In genomic region chr16:54285414-54286066, GRCh38 we compare ENCODE assay signal across 8 cellular contexts. TPM values are rescaled to one million over a fixed set of nuclear protein-coding genes. Genes with fewer than 3 reads are reported as not detected.
DNase-seq lines count a peak whose midpoint lies in the region; ATAC-seq and TF ChIP-seq lines count a peak whose summit lies in the region.

No MANE protein-coding gene starts in this region.

- peaks cover 74% of the 10 kb centered on the region for H3K79me2 ChIP-seq in Loucy (ENCODE audit: insufficient read depth, low read length)

- H3K4me3 ChIP-seq in Caco-2 (ENCODE audit: low read depth, low read length), result peak overlapping the region; percentile 83
- H3K4me3 ChIP-seq in Loucy (ENCODE audit: low read length, poor library complexity, severe bottlenecking), result peak overlapping the region; percentile 85
- H3K4me3 ChIP-seq in breast epithelium, result peak overlapping the region; percentile 80 to 99 (median 89)
- peak overlapping the region; percentile 56 for H3K4me3 ChIP-seq in lung

- no peaks in the 10 kb centered on the region for H3K27me3 ChIP-seq in Caco-2 (replicated peaks; ENCODE audit: control insufficient read depth, insufficient read depth, low read length)
- H3K27me3 ChIP-seq in Loucy (ENCODE audit: insufficient read depth, low read length, poor library complexity, severe bottlenecking), result peaks cover 33% of the 10 kb centered on the region
- no peaks in the 10 kb centered on the region for H3K27me3 ChIP-seq in breast epithelium
- peaks cover 4% of the 10 kb centered on the region for H3K27me3 ChIP-seq in lung (ENCODE audit: control insufficient read depth, insufficient read depth)

- H3K27ac ChIP-seq in breast epithelium, result peak overlapping the region; percentile 97 to 100
- H3K27ac ChIP-seq in lung (ENCODE audit: low read depth in 1 of 2, low read length in 1 of 2), result peak overlapping the region; percentile 62 to 95

- ATAC-seq in lung (ENCODE audit: insufficient read depth, low FRiP score) (no peak), GM19467 (IDR thresholded peaks at IDR 0.05; ENCODE audit: unreplicated experiment) (no peak)

- H3F3A ChIP-seq in Loucy (ENCODE audit: low read depth), result no peaks in the 10 kb centered on the region

- H3K36me3 ChIP-seq in Caco-2 (ENCODE audit: control insufficient read depth, insufficient read depth, low read length) (no peaks in the 10 kb centered on the region), Loucy (ENCODE audit: insufficient read depth, low read length) (peaks cover 7% of the 10 kb centered on the region; the same call in 1 of the 2 replicates), breast epithelium (no peaks in the 10 kb centered on the region), lung (ENCODE audit: control insufficient read depth in 2 of 2, insufficient read depth in 2 of 2, low read length in 2 of 2) (no peaks in the 10 kb centered on the region)

- peak overlapping the region; percentile 73 for H3K4me2 ChIP-seq in Loucy (ENCODE audit: low read depth, low read length, poor library complexity, severe bottlenecking)

- H3K9me3 ChIP-seq in Caco-2 (no peaks in the 10 kb centered on the region), Loucy (ENCODE audit: insufficient read depth, low read depth, low read length) (no peaks in the 10 kb centered on the region), breast epithelium (peaks cover 0 to 7% of the 10 kb centered on the region in 2 donors), lung (ENCODE audit: control insufficient read depth in 2 of 2, insufficient read depth in 1 of 2, low read length in 1 of 2) (peaks cover 0 to 3% of the 10 kb centered on the region in 2 donors)

- DNase-seq in Caco-2, result peak; percentile 56 to 68
- DNase-seq in breast epithelium (ENCODE audit: low spot score in 2 of 2), result peak in 1 of 2 donors; percentile 50
- no peak for DNase-seq in lung (ENCODE audit: low spot score)
- DNase-seq in immature natural killer cell, result no peak
- DNase-seq in T-helper 9 cell, result no peak
- no peak for DNase-seq in LoVo (ENCODE audit: low spot score)

- H3K9ac ChIP-seq in Loucy (ENCODE audit: low read depth, low read length, poor library complexity, severe bottlenecking), result peak overlapping the region; percentile 81

- no peaks in the 10 kb centered on the region for H3K27me3 Mint-ChIP-seq in Caco-2 (ENCODE audit: insufficient read depth, unreplicated experiment)
- H3K27me3 Mint-ChIP-seq in immature natural killer cell (ENCODE audit: low read depth in 3 of 3), result peaks cover 23 to 34% (median 31%) of the 10 kb centered on the region in 3 donors

- no peak for TF ChIP-seq POLR2A in breast epithelium (IDR thresholded peaks at IDR 0.05)

- peak overlapping the region; percentile 59; the same call in 1 of the 2 replicates for H2AFZ ChIP-seq in Loucy (ENCODE audit: low read length)

- intact Hi-C loops in Caco-2 (cut with micrococcal nuclease; ENCODE audit: unreplicated experiment) (loop anchor here (1.0 to 10.0 kb wide), 10 partner anchors 109 to 969 kb away; no protein-coding TSS in a partner anchor), breast epithelium (cut with DNase I; ENCODE audit: low total_unique reads) (loop anchor here (1.0 to 10.0 kb wide), 3 partner anchors 271 to 651 kb away; no protein-coding TSS in a partner anchor)

- peaks cover 7% of the 10 kb centered on the region for H3K4me1 Mint-ChIP-seq in Caco-2 (ENCODE audit: low read depth, unreplicated experiment)
- peaks cover 13% of the 10 kb centered on the region in 2 donors for H3K4me1 Mint-ChIP-seq in immature natural killer cell

- CTCF ChIA-PET in Caco-2 (lab: Charles Lee), result interaction anchor here (0.6 to 1.1 kb wide), 5 partner anchors 145 to 736 kb away, joined by 3 to 7 read pairs (median 5); no protein-coding TSS in a partner anchor

- no TSS peak for BruUV-seq in Caco-2 (replicated peaks; lab: Mats Ljungman, UMichigan)

- H3K4me1 ChIP-seq in Caco-2 (0 out of 2 replicates have a peak, but pooled peaks cover 5% of the 10 kb centered on the region), Loucy (ENCODE audit: insufficient read depth, low read length, poor library complexity, severe bottlenecking) (peaks cover 36% of the 10 kb centered on the region), breast epithelium (peaks cover 0 to 5% of the 10 kb centered on the region in 2 donors), lung (ENCODE audit: control insufficient read depth in 2 of 2, insufficient read depth in 2 of 2, low read length in 2 of 2) (peaks cover 0 to 27% of the 10 kb centered on the region in 2 donors)

- POLR2A ChIA-PET in Caco-2 (lab: Charles Lee), result interaction anchor here (0.6 to 0.7 kb wide), 3 partner anchors 13 to 393 kb away, joined by 3 to 7 read pairs (median 4); no protein-coding TSS in a partner anchor

- H3K4me3 Mint-ChIP-seq in Caco-2 (ENCODE audit: unreplicated experiment), result peak overlapping the region; percentile 85
- peak overlapping the region in 2 of 5 donors; percentile 26 to 35 for H3K4me3 Mint-ChIP-seq in immature natural killer cell

- H3K36me3 Mint-ChIP-seq in Caco-2 (ENCODE audit: insufficient read depth, unreplicated experiment) (peaks cover 63% of the 10 kb centered on the region), immature natural killer cell (peaks cover 0 to 4% (median 0%) of the 10 kb centered on the region in 3 donors)

- H3K27ac Mint-ChIP-seq in Caco-2 (ENCODE audit: unreplicated experiment) (peak overlapping the region; percentile 79), immature natural killer cell (no peak overlapping the region)

- H4K20me1 ChIP-seq in Loucy (ENCODE audit: insufficient read depth, low read length, poor library complexity, severe bottlenecking), result peaks cover 20% of the 10 kb centered on the region

- WGBS in lung, 2 donors, result 1 to 2% methylated on average over 44 to 74 of the region's 74 CpGs

- no peaks in the 10 kb centered on the region for H3K9me3 Mint-ChIP-seq in Caco-2 (ENCODE audit: unreplicated experiment)
- no peaks in the 10 kb centered on the region for H3K9me3 Mint-ChIP-seq in immature natural killer cell

- TF ChIP-seq CTCF in Caco-2 (IDR thresholded peaks at IDR 0.05; ENCODE audit: insufficient read depth in 1 of 2, low read depth in 1 of 2, low read length in 1 of 2, severe bottlenecking in 1 of 2, unreplicated experiment in 1 of 2) (peak in 1 of 2 experiments; percentile 39), Loucy (conservative IDR thresholded peaks at IDR 0.05; ENCODE audit: low read length) (peak; percentile 29; the same call in 1 of the 2 replicates), breast epithelium (IDR thresholded peaks at IDR 0.05) (no peak), lung (IDR thresholded peaks at IDR 0.05; ENCODE audit: control extremely low read depth, extremely low read depth) (no peak)

- H3K9me2 ChIP-seq in Loucy (replicated peaks; ENCODE audit: low read depth, low read length), result no peaks in the 10 kb centered on the region

RNA-seq across cellular contexts. Expression of gene IRX3, which starts 1.0 kb away (rescaled TPM):
- total RNA-seq in Caco-2 (2022) (63.2 and 73.3 TPM in 2 replicates), breast epithelium (100 to 1,000 TPM in 1 of 3 donors, 10 to 100 TPM in 2; 18.4 to 127 (median 56.7) TPM), lung (10 to 100 TPM; 62.5 to 84.2 TPM)
- polyA plus RNA-seq in lung (10 to 100 TPM; 25.6 to 51.1 TPM), immature natural killer cell (not detected)

Comparison
In these comparisons a context has a peak if more than half of its experiments do, and no peak if none do; other contexts are left out.
1. DNase-seq: peak in Caco-2 (2 of 2); none in lung (single experiment), immature natural killer cell (0 of 3), T-helper 9 cell (single experiment) and LoVo (single experiment).
2. Peak in every context shown above with its lines, with median percentiles within 50 percentile points of each other: H3K4me3 ChIP-seq.